ENCODE assay signal across 12 cellular contexts in the genomic region with DNA sequence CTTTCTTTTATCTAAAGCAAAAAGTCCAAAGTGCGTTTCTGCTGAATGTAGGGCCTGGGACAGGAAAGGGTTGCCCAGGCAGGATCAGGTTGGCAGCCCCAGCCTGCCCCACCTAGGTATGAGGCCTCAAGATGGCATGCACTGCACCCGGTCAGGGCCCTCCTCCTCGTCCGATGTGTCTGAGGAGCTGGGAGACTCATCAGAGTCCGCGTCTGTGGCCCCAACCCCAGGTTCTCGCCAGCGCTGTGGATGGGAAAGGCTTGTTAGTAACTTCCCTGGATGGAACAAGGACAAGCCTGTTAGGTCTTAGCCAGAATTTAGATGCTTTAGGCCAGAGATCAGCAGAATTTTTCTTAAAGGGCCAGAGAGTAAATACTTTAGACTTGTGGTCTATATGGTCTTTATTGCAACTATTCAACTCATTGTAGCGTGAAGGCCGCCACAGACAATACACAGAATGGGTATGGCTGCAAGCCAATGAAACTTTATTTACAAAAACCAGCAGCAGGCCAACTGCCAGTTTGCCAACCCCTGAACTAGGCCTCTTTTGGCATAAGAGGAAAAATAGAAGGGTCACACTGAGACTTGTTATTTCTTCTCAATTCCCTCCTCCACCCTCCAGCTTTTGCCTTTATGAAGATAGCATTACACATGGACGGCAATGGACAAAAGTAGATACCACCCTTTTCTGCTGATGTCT. TPM values are rescaled to one million over a fixed set of nuclear protein-coding genes. Genes with fewer than 3 reads are reported as not detected.
DNase-seq lines count a peak whose midpoint lies in the region; ATAC-seq, FAIRE-seq and TF ChIP-seq lines count a peak whose summit lies in the region.
"Had no signal": no experiment of that assay in that cellular context is flagged by ENCODE, and none has a peak within 500 bp of the region (broad histone marks: within the 10 kb centered on the region; RNA-seq: fewer than 3 reads in every experiment).

No MANE protein-coding gene starts in this region.

- no peaks in the 10 kb centered on the region for H3K9me3 ChIP-seq in H9 (ENCODE audit: control insufficient read depth, low read depth, low read length)
- H3K9me3 ChIP-seq: body of pancreas had no signal

- no peaks in the 10 kb centered on the region for H3K79me1 ChIP-seq in H9 (ENCODE audit: insufficient read depth, low read depth, low read length, poor library complexity, severe bottlenecking)

- no peak overlapping the region for H3K9ac ChIP-seq in H9 (ENCODE audit: extremely low read depth, insufficient read length, low read length)

- no peak overlapping the region for H2AK5ac ChIP-seq in H9 (ENCODE audit: insufficient read length, low read length)

- H2AFZ ChIP-seq in H9 (ENCODE audit: low read length) = no peak overlapping the region

- H3K56ac ChIP-seq in H9 (ENCODE audit: insufficient read length, low read depth, low read length) = no peak overlapping the region

- H4K8ac ChIP-seq in H9 (replicated peaks; ENCODE audit: insufficient read length, low read depth, low read length) = no peak overlapping the region

- H3K4ac ChIP-seq in H9 (ENCODE audit: low read depth, low read length) = no peak overlapping the region

- no peak overlapping the region for H3K14ac ChIP-seq in H9 (ENCODE audit: insufficient read depth, low read length)

- no peaks in the 10 kb centered on the region for H3K23me2 ChIP-seq in H9 (ENCODE audit: insufficient read length, low read depth, low read length, poor library complexity, severe bottlenecking)

- H3K4me2 ChIP-seq in H9 (ENCODE audit: insufficient read depth, insufficient read length, low read length) = no peak overlapping the region

- peaks cover 22 to 89% (median 77%) of the 10 kb centered on the region in 3 experiments for H3K36me3 Mint-ChIP-seq in H9 (ENCODE audit: insufficient read depth in 1 of 3, low read depth in 3 of 3)
- peaks cover 57% of the 10 kb centered on the region for H3K36me3 Mint-ChIP-seq in brain

- no peaks in the 10 kb centered on the region for H4K20me1 ChIP-seq in H9 (ENCODE audit: control insufficient read depth, insufficient read depth, insufficient read length)

- H2BK20ac ChIP-seq in H9 (ENCODE audit: low read depth, low read length, poor library complexity, severe bottlenecking) = no peak overlapping the region

- H3K4me1 Mint-ChIP-seq in H9 (peaks cover 15 to 17% of the 10 kb centered on the region in 2 experiments), brain (peaks cover 77% of the 10 kb centered on the region)

- H4K5ac ChIP-seq in H9 (ENCODE audit: insufficient read length, low read depth, low read length) = no peak overlapping the region

- FAIRE-seq in GM12892 (lab: Jason Lieb, UNC) = no peak

- TF ChIP-seq POLR2A in GM12892 (IDR thresholded peaks at IDR 0.05; ENCODE audit: low read depth, low read length) = no peak

- H2BK12ac ChIP-seq in H9 (ENCODE audit: insufficient read length, low read depth, low read length) = no peak overlapping the region

- no peak overlapping the region for H2BK15ac ChIP-seq in H9 (ENCODE audit: low read depth, low read length)

- H3K27ac Mint-ChIP-seq in H9 (peak overlapping the region in 2 of 3 experiments; percentile 10 to 47; a peak in 3 of 7 replicates), brain (peak overlapping the region; percentile 78 to 95 (median 91))

- WGBS in H9 (ENCODE audit: extremely low coverage, insufficient read length, low lambda C conversion rate) = no CpG with 5 or more reads among the region's 11 CpGs

- H3K4me3 Mint-ChIP-seq in H9 (no peak overlapping the region), brain (peak overlapping the region in 2 of 5 experiments; percentile 4 to 67)

- DNase-seq in H9 (no peak), SW 1271 (lab: John Stamatoyannopoulos, UW) (no peak), GM12892 (ENCODE audit: insufficient read length) (no peak)
- peak; percentile 16 for DNase-seq in stimulated activated CD8-positive, alpha-beta memory T cell treated with anti-CD3 and anti-CD28 coated beads, Interleukin-4, amount 100 ng/mL, for 48 hours
- no peak for DNase-seq in stimulated activated CD4-positive, alpha-beta T cell treated with anti-CD3 and anti-CD28 coated beads, Interleukin-15, amount 100 ng/mL, for 24 hours

- H3K23ac ChIP-seq in H9 (ENCODE audit: insufficient read length, low read depth, low read length) = no peak overlapping the region

- ATAC-seq in GM19463 (IDR thresholded peaks at IDR 0.05; ENCODE audit: unreplicated experiment) = no peak
- ATAC-seq: body of pancreas had no signal

- H3K79me2 ChIP-seq in H9 (ENCODE audit: insufficient read depth, low read length) = no peaks in the 10 kb centered on the region

- no peak overlapping the region for H2BK5ac ChIP-seq in H9 (ENCODE audit: insufficient read length, low read length)

- H4K91ac ChIP-seq in H9 (ENCODE audit: insufficient read length, low read depth, low read length) = no peak overlapping the region

- H3K9me3 Mint-ChIP-seq in H9 (no peaks in the 10 kb centered on the region; a peak in 1 of 5 replicates), brain (no peaks in the 10 kb centered on the region)

- H3T11ph ChIP-seq in H9 (ENCODE audit: low read length) = no peak overlapping the region

- H3K27me3 Mint-ChIP-seq in H9 (ENCODE audit: low read depth) = no peaks in the 10 kb centered on the region
- no peaks in the 10 kb centered on the region for H3K27me3 Mint-ChIP-seq in brain

- no peak overlapping the region for H2BK120ac ChIP-seq in H9 (ENCODE audit: low read depth, low read length, poor library complexity, severe bottlenecking)

- H3K4me1 ChIP-seq in H9 (ENCODE audit: insufficient read depth, low read length) = no peaks in the 10 kb centered on the region

- no peak overlapping the region for H3K18ac ChIP-seq in H9 (ENCODE audit: insufficient read length, low read depth, low read length)

- H3K27me3 ChIP-seq in H9 (ENCODE audit: insufficient read depth, low read length) = no peaks in the 10 kb centered on the region
- H3K27me3 ChIP-seq in layer of hippocampus (ENCODE audit: control insufficient read depth, insufficient read depth, low read length) = no peaks in the 10 kb centered on the region
- H3K27me3 ChIP-seq: body of pancreas had no signal

- H3K27ac ChIP-seq in H9 (ENCODE audit: insufficient read length, low read depth, low read length) = no peak overlapping the region
- peak overlapping the region; percentile 68 for H3K27ac ChIP-seq in layer of hippocampus (ENCODE audit: low read depth, low read length)
- H3K27ac ChIP-seq: body of pancreas, HL-60 had no signal

- TF ChIP-seq CTCF in H9 (conservative IDR thresholded peaks at IDR 0.05) = no peak
- no peak for TF ChIP-seq CTCF in brain (conservative IDR thresholded peaks at IDR 0.05)

RNA-seq across cellular contexts. Expression of a gene that starts 12.4 kb away (rescaled TPM):
- total RNA-seq in H9 (2021) = 80.8 and 82.1 TPM in 2 replicates
- polyA plus RNA-seq in brain (ENCODE audit: insufficient read depth, low read depth, low replicate concordance) = 772 TPM
- polyA plus RNA-seq in GM12892 (2012; ENCODE audit: missing spikeins) = 61.6 TPM

RNA-seq across cellular contexts. Expression of a gene that starts 27.2 kb away (rescaled TPM):
- total RNA-seq in H9 (2021) = 0.55 and 0.70 TPM in 2 replicates
- 4.6 TPM for polyA plus RNA-seq in brain (ENCODE audit: insufficient read depth, low read depth, low replicate concordance)
- 0.74 TPM for polyA plus RNA-seq in GM12892 (2012; ENCODE audit: missing spikeins)
- total RNA-seq: body of pancreas, kidney epithelial cell, NCI-H460 had no signal

RNA-seq across cellular contexts. Expression of a gene that starts 44.7 kb away (rescaled TPM):
- total RNA-seq in H9 (2021) = 96.7 and 106 TPM in 2 replicates
- polyA plus RNA-seq in brain (ENCODE audit: insufficient read depth, low read depth, low replicate concordance) = 55.2 TPM
- polyA plus RNA-seq in GM12892 (2012; ENCODE audit: missing spikeins) = 74.6 TPM
